ENCODE assay signal across 33 cellular contexts in genomic region chr16:84412262-84412661, GRCh38. TPM values are rescaled to one million over a fixed set of nuclear protein-coding genes. Genes with fewer than 3 reads are reported as not detected.
"Had no signal": no experiment of that assay in that cellular context is flagged by ENCODE, and none has a peak within 500 bp of the region (broad histone marks: within the 10 kb centered on the region; RNA-seq: fewer than 3 reads in every experiment).

No MANE protein-coding gene starts in this region.

- ATAC-seq: activated CD4-positive, alpha-beta T cell treated with anti-CD3 and anti-CD28 coated beads for 36 hours; activated CD4-positive, CD25-positive, alpha-beta regulatory T cell treated with anti-CD3 and anti-CD28 coated beads, Interleukin-2, amount 50 U/mL, for 24 hours; activated CD8-positive, alpha-beta T cell treated with anti-CD3 and anti-CD28 coated beads, Interleukin-2, amount 10 ng/mL, durations not matched to agents 7 days and 5 days; PC-3 had no signal

- H3K9me3 Mint-ChIP-seq: activated CD4-positive, alpha-beta T cell treated with anti-CD3 and anti-CD28 coated beads, Interleukin-2, amount 10 ng/mL, durations not matched to agents 7 days and 5 days; activated naive CD4-positive, alpha-beta T cell treated with anti-CD3 and anti-CD28 coated beads, Interleukin-2, amount 50 U/mL, for 24 hours; activated naive CD8-positive, alpha-beta T cell treated with anti-CD3 and anti-CD28 coated beads, Interleukin-2, amount 10 ng/mL, durations not matched to agents 7 days and 5 days; activated T-cell treated with anti-CD3 and anti-CD28 coated beads, Interleukin-2, amount 50 U/mL, for 24 hours; activated T-helper 2 cell treated with anti-CD3 and anti-CD28 coated beads, Interferon-gamma antibody, Interleukin-2, Interleukin-4, amounts not matched to agents 10 μg/mL and 5 μg/mL and 100 μg/mL, durations not matched to agents 14 hours and 24 hours and 36 hours; central memory CD8-positive, alpha-beta T cell; T-helper 1 cell treated with Interleukin-12 subunit alpha and Interleukin-12 subunit beta and Interleukin-4 antibody, amounts not matched to agents 30 μg/mL and 1 μg/mL, for 36 hours; T-helper 2 cell treated with Interferon-gamma antibody and Interleukin-4, amounts not matched to agents 5 μg/mL and 100 μg/mL, for 36 hours had no signal

- H3K27me3 Mint-ChIP-seq: activated naive CD4-positive, alpha-beta T cell treated with anti-CD3 and anti-CD28 coated beads, Interleukin-2, amount 50 U/mL, for 24 hours had no signal

- DNase-seq: activated CD4-positive, alpha-beta T cell treated with anti-CD3 and anti-CD28 coated beads for 36 hours; activated CD4-positive, alpha-beta T cell treated with anti-CD3 and anti-CD28 coated beads, Interleukin-2, amount 10 ng/mL, durations not matched to agents 7 days and 5 days; activated CD4-positive, alpha-beta T cell treated with anti-CD3 and anti-CD28 coated beads, Interleukin-2, amount 50 U/mL, for 48 hours; activated CD8-positive, alpha-beta T cell treated with anti-CD3 and anti-CD28 coated beads, Interleukin-2, amount 10 ng/mL, durations not matched to agents 7 days and 5 days; activated gamma-delta T cell; activated naive CD4-positive, alpha-beta T cell treated with Interleukin-2 at 50 U/mL for 16 hours; activated naive CD8-positive, alpha-beta T cell treated with anti-CD3 and anti-CD28 coated beads, Interleukin-2, amount 10 ng/mL, durations not matched to agents 7 days and 5 days; activated T-cell treated with anti-CD3 and anti-CD28 coated beads, Interleukin-2, amount 50 U/mL, for 24 hours; amygdala; Karpas-422; NCI-H1105; NCI-H1417 treated with DMSO at 0.1 percent for 48 hours; NCI-H187 treated with DMSO at 0.1 percent for 48 hours; NCI-H2081; NCI-H226; NCI-H446 treated with DMSO at 0.1 percent for 48 hours; NCI-H524; NK-92 treated with Interleukin-12 subunit alpha and Interleukin-12 subunit beta, amount 100 ng/mL, for 24 hours; PC-3; Peyer's patch; RPMI8226; SHP77 treated with DMSO at 0.1 percent for 48 hours; SK-N-SH had no signal

- H3K36me3 Mint-ChIP-seq: activated naive CD4-positive, alpha-beta T cell treated with anti-CD3 and anti-CD28 coated beads, Interleukin-2, amount 50 U/mL, for 24 hours; activated naive CD8-positive, alpha-beta T cell treated with anti-CD3 and anti-CD28 coated beads, Interleukin-2, amount 10 ng/mL, durations not matched to agents 7 days and 5 days had no signal

- H3K27ac Mint-ChIP-seq: activated CD4-positive, alpha-beta T cell treated with anti-CD3 and anti-CD28 coated beads for 36 hours; activated CD4-positive, alpha-beta T cell treated with anti-CD3 and anti-CD28 coated beads, Interleukin-2, amount 10 ng/mL, durations not matched to agents 7 days and 5 days; activated CD8-positive, alpha-beta T cell treated with anti-CD3 and anti-CD28 coated beads, Interleukin-2, amount 10 ng/mL, durations not matched to agents 7 days and 5 days; activated naive CD4-positive, alpha-beta T cell treated with anti-CD3 and anti-CD28 coated beads, Interleukin-2, amount 50 U/mL, for 24 hours; activated naive CD8-positive, alpha-beta T cell treated with anti-CD3 and anti-CD28 coated beads, Interleukin-2, amount 10 ng/mL, durations not matched to agents 7 days and 5 days; activated T-cell treated with anti-CD3 and anti-CD28 coated beads, Interleukin-2, amount 50 U/mL, for 24 hours; activated T-helper 2 cell treated with anti-CD3 and anti-CD28 coated beads, Interferon-gamma antibody, Interleukin-2, Interleukin-4, amounts not matched to agents 10 μg/mL and 5 μg/mL and 100 μg/mL, durations not matched to agents 14 hours and 24 hours and 36 hours; T-helper 1 cell treated with Interleukin-12 subunit alpha and Interleukin-12 subunit beta and Interleukin-4 antibody, amounts not matched to agents 30 μg/mL and 1 μg/mL, for 36 hours; T-helper 2 cell treated with Interferon-gamma antibody and Interleukin-4, amounts not matched to agents 5 μg/mL and 100 μg/mL, for 36 hours had no signal

- H3K4me3 Mint-ChIP-seq: activated CD4-positive, alpha-beta T cell treated with anti-CD3 and anti-CD28 coated beads for 36 hours; activated CD4-positive, alpha-beta T cell treated with anti-CD3 and anti-CD28 coated beads, Interleukin-2, amount 10 ng/mL, durations not matched to agents 7 days and 5 days; activated CD8-positive, alpha-beta T cell treated with anti-CD3 and anti-CD28 coated beads, Interleukin-2, amount 10 ng/mL, durations not matched to agents 7 days and 5 days; activated naive CD4-positive, alpha-beta T cell treated with anti-CD3 and anti-CD28 coated beads, Interleukin-2, amount 50 U/mL, for 24 hours; activated naive CD8-positive, alpha-beta T cell treated with anti-CD3 and anti-CD28 coated beads, Interleukin-2, amount 10 ng/mL, durations not matched to agents 7 days and 5 days; activated T-cell treated with anti-CD3 and anti-CD28 coated beads, Interleukin-2, amount 50 U/mL, for 24 hours; central memory CD8-positive, alpha-beta T cell; T-helper 1 cell treated with Interleukin-12 subunit alpha and Interleukin-12 subunit beta and Interleukin-4 antibody, amounts not matched to agents 30 μg/mL and 1 μg/mL, for 36 hours; T-helper 2 cell treated with Interferon-gamma antibody and Interleukin-4, amounts not matched to agents 5 μg/mL and 100 μg/mL, for 36 hours had no signal

- H3K4me1 Mint-ChIP-seq: activated CD4-positive, alpha-beta T cell treated with anti-CD3 and anti-CD28 coated beads for 36 hours; activated naive CD4-positive, alpha-beta T cell treated with anti-CD3 and anti-CD28 coated beads, Interleukin-2, amount 50 U/mL, for 24 hours; central memory CD8-positive, alpha-beta T cell had no signal

RNA-seq across cellular contexts. Expression of gene ATP2C2, which starts 43.9 kb away (rescaled TPM):
- total RNA-seq: activated CD4-positive, alpha-beta T cell treated with anti-CD3 and anti-CD28 coated beads for 36 hours; activated CD4-positive, alpha-beta T cell treated with anti-CD3 and anti-CD28 coated beads, Interleukin-2, amount 10 ng/mL, durations not matched to agents 7 days and 5 days; activated CD8-positive, alpha-beta T cell treated with anti-CD3 and anti-CD28 coated beads, Interleukin-2, amount 10 ng/mL, durations not matched to agents 7 days and 5 days; activated naive CD8-positive, alpha-beta T cell treated with anti-CD3 and anti-CD28 coated beads, Interleukin-2, amount 10 ng/mL, durations not matched to agents 7 days and 5 days; activated T-helper 2 cell treated with anti-CD3 and anti-CD28 coated beads, Interferon-gamma antibody, Interleukin-2, Interleukin-4, amounts not matched to agents 10 μg/mL and 5 μg/mL and 100 μg/mL, durations not matched to agents 14 hours and 24 hours and 36 hours; ascending aorta; cardiac muscle cell; MCF 10A; SJSA1 had no signal
